Comparison of ENCODE assay signal across 8 cellular contexts in the genomic region with DNA sequence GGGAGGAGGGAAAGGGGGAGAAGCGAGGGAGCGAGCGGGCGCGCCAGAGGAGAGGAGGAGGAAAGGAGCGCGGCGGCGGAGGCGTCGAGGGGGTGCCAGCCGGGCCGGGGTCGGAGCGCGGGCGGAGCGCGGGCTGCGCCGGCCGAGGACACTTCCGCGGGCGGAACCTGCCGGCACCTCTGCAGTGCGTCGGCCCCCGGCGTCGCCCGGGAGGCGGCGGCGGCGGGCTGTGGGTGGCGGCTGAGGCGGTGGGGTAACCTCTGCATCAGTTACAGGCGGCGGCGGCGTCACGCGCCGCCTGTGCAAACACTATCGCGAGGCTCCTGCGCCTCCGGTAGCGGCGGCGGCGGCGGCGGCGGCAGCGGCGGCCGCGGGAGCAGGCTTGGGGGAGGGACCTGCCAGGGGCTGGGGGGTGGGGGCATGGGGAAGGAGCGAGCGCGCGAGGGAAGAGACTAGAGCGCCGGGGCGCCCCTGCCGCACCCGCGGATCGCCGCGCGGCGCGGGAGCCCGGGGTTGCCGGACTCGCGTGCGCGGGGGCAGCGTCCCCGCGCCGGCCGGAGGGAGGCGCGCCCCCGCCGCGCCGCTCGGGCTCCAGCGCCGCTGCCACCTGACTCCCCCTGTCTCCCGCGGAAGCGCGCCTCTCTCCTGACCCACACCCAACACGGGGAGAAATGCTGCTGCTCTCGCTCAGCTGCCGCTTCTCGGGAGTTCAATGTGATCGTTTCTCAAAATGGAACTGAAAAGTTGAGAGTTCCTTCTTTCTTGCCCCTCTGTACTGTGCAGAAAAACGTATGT. TPM values are rescaled to one million over a fixed set of nuclear protein-coding genes. Genes with fewer than 3 reads are reported as not detected.
A peak's percentile ranks its signal among the peaks of the same experiment; 100 is the strongest.
DNase-seq lines count a peak whose midpoint lies in the region; ATAC-seq and TF ChIP-seq lines count a peak whose summit lies in the region.

A gene (minus strand): TSS at position 264 of the 795 bp plus-strand sequence. CDS start 465 bp downstream, outside the sequence.

- no peaks in the 10 kb centered on the region for H3K27me3 ChIP-seq in colonic mucosa

- H3K9ac ChIP-seq in colonic mucosa (ENCODE audit: low read depth in 2 of 2, low read length in 2 of 2) = peak within 1 kb of the TSS; percentile 85 to 94

- no peaks in the 10 kb centered on the region for H3K4me1 ChIP-seq in colonic mucosa

- intact Hi-C loops in colonic mucosa (cut with DNase I) = loop anchor here (5.0 kb wide), 1 partner anchor 256 kb away; no protein-coding TSS in a partner anchor

- in situ Hi-C loops in GM18951 (cut with MboI; ENCODE audit: low sequenced_read_pairs, unreplicated experiment) = no loop called here

- peak within 1 kb of the TSS; percentile 92 for H3K27ac ChIP-seq in colonic mucosa

- H3K9me3 ChIP-seq in colonic mucosa = no peaks in the 10 kb centered on the region

- DNase-seq in AG09319 (ENCODE audit: extremely low read depth, low read depth) (peak; percentile 30), NCI-H460 (ENCODE audit: extremely low read depth, low read depth) (peak; percentile 56), colonic mucosa (peak; percentile 78), left kidney (ENCODE audit: low read depth, low spot score) (peak; percentile 94)
- DNase-seq in activated CD4-positive, alpha-beta T cell treated with anti-CD3 and anti-CD28 coated beads for 4 hours = peak; percentile 68 to 73
- DNase-seq in stimulated activated CD4-positive, alpha-beta T cell treated with anti-CD3 and anti-CD28 coated beads, Interleukin-2, amount 100 ng/mL, for 24 hours = peak; percentile 72 to 75

- peak; percentile 56 for ATAC-seq in HG03175 (IDR thresholded peaks at IDR 0.05; ENCODE audit: unreplicated experiment)

- no peaks in the 10 kb centered on the region for H3K36me3 ChIP-seq in colonic mucosa

- peak; percentile 70 for TF ChIP-seq POLR2A in GM18951 (IDR thresholded peaks at IDR 0.05; ENCODE audit: extremely low read depth, insufficient read depth, insufficient read length)

- TF ChIP-seq CTCF in AG09319 (IDR thresholded peaks at IDR 0.05; ENCODE audit: low read depth, low read length) (no peak), colonic mucosa (IDR thresholded peaks at IDR 0.05) (no peak)

- H3K4me3 ChIP-seq in colonic mucosa = peak within 1 kb of the TSS; percentile 68

RNA-seq across cellular contexts. Expression of the gene that starts here (rescaled TPM):
- total RNA-seq in NCI-H460 (2014; rRNA removed; shearing (Covaris generic)) = 14.4 and 18.1 TPM in 2 replicates
- polyA plus RNA-seq in NCI-H460 (2014; cell fraction: nucleus; rRNA removed) = 11.4 and 13.6 TPM in 2 replicates
- total RNA-seq in colonic mucosa = 10 to 100 TPM; 69.5 to 82.8 TPM

Comparison
In these comparisons a context has a peak if more than half of its experiments do, and no peak if none do; other contexts are left out.
1. Peak in every context shown above with its lines: DNase-seq, ATAC-seq, H3K4me3 ChIP-seq and H3K27ac ChIP-seq.
2. DNase-seq: peak in every context shown above with its lines; median percentile 94 in left kidney; 78 in colonic mucosa; 74 in stimulated activated CD4-positive, alpha-beta T cell treated with anti-CD3 and anti-CD28 coated beads, Interleukin-2, amount 100 ng/mL, for 24 hours; 70 in activated CD4-positive, alpha-beta T cell treated with anti-CD3 and anti-CD28 coated beads for 4 hours; 56 in NCI-H460; 30 in AG09319.